In genomic region chr2:88683160-88684021, GRCh38 we compare ENCODE assay signal across 1 cellular context.
TF ChIP-seq lines count a peak whose summit lies in the region.

No MANE protein-coding gene starts in this region.

TF ChIP-seq in K562, 482 proteins besides CTCF, POLR2A, EP300 and RAD21 (continued from another document):
- TF ChIP-seq MNT (conservative IDR thresholded peaks at IDR 0.05) = no peak
- no peak for TF ChIP-seq ZNF324 (CRISPR knock-in tag; IDR thresholded peaks at IDR 0.05)
- TF ChIP-seq ZFX (CRISPR knock-in tag; IDR thresholded peaks at IDR 0.05) = 0 out of 2 replicates have a peak, but pooled peaks have one; percentile 15
- peak; percentile 23; the same call in 1 of the 2 replicates for TF ChIP-seq JUND (IDR thresholded peaks at IDR 0.05; ENCODE audit: borderline replicate concordance, low read depth, low read length)
- TF ChIP-seq JUND (tag; IDR thresholded peaks at IDR 0.05; ENCODE audit: borderline replicate concordance, low read depth, low read length) = no peak; the same call in 2 of the 3 replicates
- no peak for TF ChIP-seq DDX20 (tag; IDR thresholded peaks at IDR 0.05; ENCODE audit: low read depth)
- peak; percentile 90 for TF ChIP-seq DPF2 (IDR thresholded peaks at IDR 0.05)
- TF ChIP-seq ZBTB7A (IDR thresholded peaks at IDR 0.05; ENCODE audit: borderline replicate concordance, control insufficient read depth, low read depth, low read length) = no peak
- no peak for TF ChIP-seq ZNF609 (CRISPR knock-in tag; IDR thresholded peaks at IDR 0.05; ENCODE audit: borderline replicate concordance)
- TF ChIP-seq ZBTB2 (IDR thresholded peaks at IDR 0.05) = 0 out of 2 replicates have a peak, but pooled peaks have one; percentile 36
- no peak for TF ChIP-seq GTF2F1 (IDR thresholded peaks at IDR 0.05; ENCODE audit: low read depth, low read length)
- TF ChIP-seq SMARCB1 (IDR thresholded peaks at IDR 0.05; ENCODE audit: insufficient read length, low read depth) = peak; percentile 46
- TF ChIP-seq SMARCA4 (IDR thresholded peaks at IDR 0.05) = peak; percentile 84
- TF ChIP-seq CBFA2T3 (IDR thresholded peaks at IDR 0.05) = peak; percentile 87
- no peak for TF ChIP-seq ZNF232 (CRISPR knock-in tag; IDR thresholded peaks at IDR 0.05)
- no peak for TF ChIP-seq NFYB (IDR thresholded peaks at IDR 0.05; ENCODE audit: extremely low read depth, insufficient read length)
- no peak for TF ChIP-seq ATF2 (CRISPR knock-in tag; IDR thresholded peaks at IDR 0.05)
- TF ChIP-seq RCOR1 (IDR thresholded peaks at IDR 0.05; ENCODE audit: borderline replicate concordance in 1 of 2, low read depth in 2 of 2, low read length in 2 of 2) = peak; percentile 29 to 68; a peak in 3 of 4 replicates
- 0 out of 3 replicates have a peak, but pooled peaks of 1 of the 2 experiments have one; percentile 15 for TF ChIP-seq CBX3 (IDR thresholded peaks at IDR 0.05; ENCODE audit: borderline replicate concordance in 1 of 2, low read length in 2 of 2)
- 0 out of 4 replicates have a peak, but pooled peaks of 1 of the 2 experiments have one; percentile 29 for TF ChIP-seq KDM1A (IDR thresholded peaks at IDR 0.05)
- no peak for TF ChIP-seq ZNF717 (CRISPR knock-in tag; IDR thresholded peaks at IDR 0.05)
- TF ChIP-seq TAL1 (IDR thresholded peaks at IDR 0.05) = peak; percentile 82
- no peak for TF ChIP-seq TRIM24 (IDR thresholded peaks at IDR 0.05)
- peak in 1 of 2 experiments; percentile 68; a peak in 1 of 4 replicates for TF ChIP-seq TBL1XR1 (IDR thresholded peaks at IDR 0.05; ENCODE audit: low read length in 2 of 2)
- no peak for TF ChIP-seq PURB (CRISPR knock-in tag; IDR thresholded peaks at IDR 0.05; ENCODE audit: low read depth)
- TF ChIP-seq PRDM10 (IDR thresholded peaks at IDR 0.05; ENCODE audit: partially characterized antibody) = peak; percentile 23
- peak; percentile 51; the same call in 1 of the 2 replicates for TF ChIP-seq KLF16 (IDR thresholded peaks at IDR 0.05)
- 0 out of 2 replicates have a peak, but pooled peaks have one; percentile 18 for TF ChIP-seq SOX6 (IDR thresholded peaks at IDR 0.05)
- TF ChIP-seq RB1 (IDR thresholded peaks at IDR 0.05; ENCODE audit: low read depth) = no peak
- peak; percentile 32; the same call in 1 of the 2 replicates for TF ChIP-seq NFIC (IDR thresholded peaks at IDR 0.05)
- TF ChIP-seq CTCFL (IDR thresholded peaks at IDR 0.05; ENCODE audit: borderline replicate concordance, insufficient read depth, low read depth, low read length, poor library complexity, severe bottlenecking) = no peak
- peak; percentile 71; the same call in 1 of the 2 replicates for TF ChIP-seq ARID3A (IDR thresholded peaks at IDR 0.05; ENCODE audit: borderline replicate concordance, low read depth, low read length)
TF ChIP-seq in K562: peak in this region for 42.
